Comparison of ENCODE assay signal across 15 cellular contexts in genomic region chr18:79572848-79573451, GRCh38.
A peak's percentile ranks its signal among the peaks of the same experiment; 100 is the strongest.
DNase-seq lines count a peak whose midpoint lies in the region; ATAC-seq, FAIRE-seq and TF ChIP-seq lines count a peak whose summit lies in the region.
"Had no signal": no experiment of that assay in that cellular context is flagged by ENCODE, and none has a peak within 500 bp of the region (broad histone marks: within the 10 kb centered on the region; RNA-seq: fewer than 3 reads in every experiment).

No MANE protein-coding gene starts in this region.

- H3K9ac ChIP-seq in K562 (ENCODE audit: insufficient read depth in 1 of 2, low read depth in 2 of 2, low read length in 2 of 2): no peak overlapping the region

- H3K4me3 Mint-ChIP-seq in mesothelial cell of epicardium: no peak overlapping the region
- H3K4me3 Mint-ChIP-seq in HFFc6: no peak overlapping the region
- H3K4me3 Mint-ChIP-seq: GM23338 had no signal

- H3K9me3 ChIP-seq in heart left ventricle: peaks cover 0 to 25% (median 18%) of the 10 kb centered on the region in 12 donors
- H3K9me3 ChIP-seq in left ventricle myocardium inferior (replicated peaks): peaks cover 27% of the 10 kb centered on the region
- peaks cover 3% of the 10 kb centered on the region for H3K9me3 ChIP-seq in K562 (replicated peaks; ENCODE audit: control insufficient read depth, insufficient read depth, low read depth, low read length)
- H3K9me3 ChIP-seq: BE2C had no signal

- no peak for FAIRE-seq in K562 (lab: Jason Lieb, UNC)

- TF ChIP-seq RAD21 in K562 (CRISPR knock-in tag; conservative IDR thresholded peaks at IDR 0.05 in 1 of 2, IDR thresholded peaks at IDR 0.05 in 1 of 2): no peak

- H3K27me3 Mint-ChIP-seq in mesothelial cell of epicardium (ENCODE audit: low read depth) (no peaks in the 10 kb centered on the region), HFFc6 (ENCODE audit: insufficient read depth) (peaks cover 14% of the 10 kb centered on the region)

- peak in 3 of 5 donors; percentile 2 to 12 (median 11) for DNase-seq in heart left ventricle
- no peak for DNase-seq in left ventricle myocardium inferior
- DNase-seq in K562 (ENCODE audit: extremely low read depth in 1 of 4, low spot score in 3 of 4): no peak
- peak; percentile 2 to 29 for DNase-seq in mesothelial cell of epicardium (ENCODE audit: low spot score in 2 of 2, unreplicated experiment in 2 of 2)
- no peak for DNase-seq in activated T-cell treated with anti-CD3 and anti-CD28 coated beads, Interleukin-2, amount 50 U/mL, for 1 hour
- DNase-seq in HFFc6: no peak
- DNase-seq: BE2C, NCI-H1417, NCI-H2029, NCI-H510A treated with DMSO at 0.1 percent for 48 hours, Right ventricle myocardium superior had no signal

- H3K9me1 ChIP-seq in K562 (ENCODE audit: control insufficient read depth, insufficient read depth, low read length): no peaks in the 10 kb centered on the region

- intact Hi-C loops in heart left ventricle (cut with DNase I): no loop called here
- intact Hi-C loops in left ventricle myocardium inferior (cut with micrococcal nuclease): no loop called here
- intact Hi-C loops in K562 (cut with micrococcal nuclease): no loop called here

- H3K9me3 Mint-ChIP-seq in mesothelial cell of epicardium (peaks cover 14% of the 10 kb centered on the region), HFFc6 (peaks cover 28% of the 10 kb centered on the region)

- no TSS peak for BruUV-seq in K562 (replicated peaks; lab: Mats Ljungman, UMichigan)

- no peaks in the 10 kb centered on the region for H3K36me3 ChIP-seq in heart left ventricle
- H3K36me3 ChIP-seq in left ventricle myocardium inferior: peaks cover 4% of the 10 kb centered on the region
- H3K36me3 ChIP-seq in K562 (ENCODE audit: control insufficient read depth, insufficient read depth, low read length): no peaks in the 10 kb centered on the region
- H3K36me3 ChIP-seq: BE2C had no signal

- H3K4me1 ChIP-seq in heart left ventricle: peaks cover 3 to 34% (median 22%) of the 10 kb centered on the region in 12 donors
- peaks cover 38% of the 10 kb centered on the region for H3K4me1 ChIP-seq in left ventricle myocardium inferior
- H3K4me1 ChIP-seq in K562 (replicated peaks in 1 of 2; ENCODE audit: control insufficient read depth in 2 of 2, insufficient read depth in 2 of 2, low read length in 2 of 2): peaks cover 0 to 12% of the 10 kb centered on the region in 2 experiments; a peak in 3 of 5 replicates
- H3K4me1 ChIP-seq: BE2C had no signal

- H3K4me1 Mint-ChIP-seq in mesothelial cell of epicardium (peaks cover 14% of the 10 kb centered on the region), HFFc6 (ENCODE audit: low read depth) (peaks cover 13% of the 10 kb centered on the region)

- H4K20me1 ChIP-seq in K562 (replicated peaks; ENCODE audit: control insufficient read depth, insufficient read depth, low read length): peaks cover 3% of the 10 kb centered on the region; the same call in 1 of the 2 replicates

- 89 to 95% (median 93%) methylated on average over 6 of the region's 6 CpGs for WGBS in heart left ventricle, 4 donors
- 15% methylated on average over 6 of the region's 6 CpGs for WGBS in K562 (ENCODE audit: insufficient coverage, low coverage, missing lambda C conversion rate)

- H3K4me3 ChIP-seq in heart left ventricle (no peak overlapping the region), left ventricle myocardium inferior (no peak overlapping the region), K562 (no peak overlapping the region)
- H3K4me3 ChIP-seq: GM23338 had no signal

- no peak overlapping the region for H3K27ac ChIP-seq in heart left ventricle
- no peak overlapping the region for H3K27ac ChIP-seq in left ventricle myocardium inferior (replicated peaks)
- H3K27ac ChIP-seq in K562 (ENCODE audit: extremely low read depth, low read depth, low read length): no peak overlapping the region

- H3K4me2 ChIP-seq in K562 (ENCODE audit: insufficient read depth, low read length): no peak overlapping the region
- H3K4me2 ChIP-seq: GM23338 had no signal

- H3K27me3 ChIP-seq in heart left ventricle (no peaks in the 10 kb centered on the region), left ventricle myocardium inferior (ENCODE audit: low read depth) (no peaks in the 10 kb centered on the region), K562 (ENCODE audit: control insufficient read depth in 2 of 2, insufficient read depth in 2 of 2, low read length in 2 of 2) (peaks cover 11 to 65% of the 10 kb centered on the region in 2 experiments; a peak in 3 of 5 replicates)
- H3K27me3 ChIP-seq: BE2C had no signal

- no peak overlapping the region for H2AFZ ChIP-seq in K562 (ENCODE audit: low read depth, low read length)
- H2AFZ ChIP-seq: GM23338 had no signal

- TF ChIP-seq CTCF in heart left ventricle (IDR thresholded peaks at IDR 0.05) (no peak), left ventricle myocardium inferior (IDR thresholded peaks at IDR 0.05; ENCODE audit: borderline replicate concordance) (no peak), K562 (IDR thresholded peaks at IDR 0.05 in 2 of 3, conservative IDR thresholded peaks at IDR 0.05 in 1 of 3; ENCODE audit: insufficient read depth in 2 of 3, low read depth in 1 of 3, low read length in 3 of 3) (no peak), mesothelial cell of epicardium (IDR thresholded peaks at IDR 0.05; ENCODE audit: unreplicated experiment) (no peak), HFFc6 (IDR thresholded peaks at IDR 0.05) (no peak)

- ATAC-seq in heart left ventricle: no peak
- ATAC-seq in K562: no peak
- no peak for ATAC-seq in GM18907 (IDR thresholded peaks at IDR 0.05; ENCODE audit: unreplicated experiment)
- ATAC-seq: GM23338, Panc1 had no signal

- H3K79me2 ChIP-seq in K562 (ENCODE audit: control insufficient read depth, insufficient read depth, low read length): no peaks in the 10 kb centered on the region

- CTCF ChIA-PET in K562 (lab: Yijun Ruan, JAX; ENCODE audit: low intra/inter-chr PET ratio): no interaction called here

- no peak for TF ChIP-seq POLR2A in heart left ventricle (IDR thresholded peaks at IDR 0.05)
- TF ChIP-seq POLR2A in K562 (conservative IDR thresholded peaks at IDR 0.05): no peak

- in situ Hi-C loops in K562 (cut with MboI): no loop called here

- H3K27ac Mint-ChIP-seq in mesothelial cell of epicardium (no peak overlapping the region), HFFc6 (no peak overlapping the region)
- H3K27ac Mint-ChIP-seq: CD8-positive, alpha-beta memory T cell; GM23338 had no signal

- H3K36me3 Mint-ChIP-seq in mesothelial cell of epicardium: peaks cover 5% of the 10 kb centered on the region
- H3K36me3 Mint-ChIP-seq in HFFc6 (ENCODE audit: low read depth): peaks cover 19% of the 10 kb centered on the region

- POLR2A ChIA-PET in K562 (lab: Yijun Ruan, JAX): no interaction called here

- no peak for TF ChIP-seq EP300 in K562 (IDR thresholded peaks at IDR 0.05; ENCODE audit: low read length)

TF ChIP-seq in K562, 482 proteins besides CTCF, POLR2A, EP300 and RAD21:
- TF ChIP-seq HLTF (IDR thresholded peaks at IDR 0.05) (no peak), ZFP1 (CRISPR knock-in tag; IDR thresholded peaks at IDR 0.05) (peak; percentile 94), ZNF431 (CRISPR knock-in tag; IDR thresholded peaks at IDR 0.05) (no peak)
TF ChIP-seq in K562: peak in this region for 1.

Comparison
In these comparisons a context has a peak if more than half of its experiments do, and no peak if none do; other contexts are left out.
1. DNase-seq: peak in heart left ventricle (3 of 5) and mesothelial cell of epicardium (2 of 2); none in left ventricle myocardium inferior (single experiment), K562 (0 of 4), activated T-cell treated with anti-CD3 and anti-CD28 coated beads, Interleukin-2, amount 50 U/mL, for 1 hour (single experiment) and HFFc6 (single experiment).